In the genomic region with DNA sequence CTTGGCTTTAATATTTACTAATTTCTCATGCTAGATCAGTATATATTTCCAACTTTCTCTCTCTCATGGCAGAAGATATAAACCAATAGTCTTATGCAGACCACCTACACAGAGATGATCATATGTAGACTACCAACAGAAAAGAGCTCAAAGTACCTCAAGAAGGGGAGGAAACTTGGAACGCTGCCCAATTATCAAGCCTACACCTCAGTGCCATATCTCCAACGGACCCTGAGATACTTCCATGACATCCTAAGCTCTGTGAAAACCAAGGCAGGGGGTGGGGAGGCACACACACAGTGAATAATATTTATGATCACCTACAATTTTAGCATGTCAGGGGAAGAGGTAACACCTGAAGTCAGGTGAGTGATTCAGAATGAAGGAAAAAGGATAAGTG, we compare ENCODE assay signal across 1 cellular context.
TF ChIP-seq lines count a peak whose summit lies in the region.

No MANE protein-coding gene starts in this region.

TF ChIP-seq in GM23338, 12 proteins besides CTCF, POLR2A, EP300 and RAD21 (continued from another document):
- TF ChIP-seq, protein P1, sequence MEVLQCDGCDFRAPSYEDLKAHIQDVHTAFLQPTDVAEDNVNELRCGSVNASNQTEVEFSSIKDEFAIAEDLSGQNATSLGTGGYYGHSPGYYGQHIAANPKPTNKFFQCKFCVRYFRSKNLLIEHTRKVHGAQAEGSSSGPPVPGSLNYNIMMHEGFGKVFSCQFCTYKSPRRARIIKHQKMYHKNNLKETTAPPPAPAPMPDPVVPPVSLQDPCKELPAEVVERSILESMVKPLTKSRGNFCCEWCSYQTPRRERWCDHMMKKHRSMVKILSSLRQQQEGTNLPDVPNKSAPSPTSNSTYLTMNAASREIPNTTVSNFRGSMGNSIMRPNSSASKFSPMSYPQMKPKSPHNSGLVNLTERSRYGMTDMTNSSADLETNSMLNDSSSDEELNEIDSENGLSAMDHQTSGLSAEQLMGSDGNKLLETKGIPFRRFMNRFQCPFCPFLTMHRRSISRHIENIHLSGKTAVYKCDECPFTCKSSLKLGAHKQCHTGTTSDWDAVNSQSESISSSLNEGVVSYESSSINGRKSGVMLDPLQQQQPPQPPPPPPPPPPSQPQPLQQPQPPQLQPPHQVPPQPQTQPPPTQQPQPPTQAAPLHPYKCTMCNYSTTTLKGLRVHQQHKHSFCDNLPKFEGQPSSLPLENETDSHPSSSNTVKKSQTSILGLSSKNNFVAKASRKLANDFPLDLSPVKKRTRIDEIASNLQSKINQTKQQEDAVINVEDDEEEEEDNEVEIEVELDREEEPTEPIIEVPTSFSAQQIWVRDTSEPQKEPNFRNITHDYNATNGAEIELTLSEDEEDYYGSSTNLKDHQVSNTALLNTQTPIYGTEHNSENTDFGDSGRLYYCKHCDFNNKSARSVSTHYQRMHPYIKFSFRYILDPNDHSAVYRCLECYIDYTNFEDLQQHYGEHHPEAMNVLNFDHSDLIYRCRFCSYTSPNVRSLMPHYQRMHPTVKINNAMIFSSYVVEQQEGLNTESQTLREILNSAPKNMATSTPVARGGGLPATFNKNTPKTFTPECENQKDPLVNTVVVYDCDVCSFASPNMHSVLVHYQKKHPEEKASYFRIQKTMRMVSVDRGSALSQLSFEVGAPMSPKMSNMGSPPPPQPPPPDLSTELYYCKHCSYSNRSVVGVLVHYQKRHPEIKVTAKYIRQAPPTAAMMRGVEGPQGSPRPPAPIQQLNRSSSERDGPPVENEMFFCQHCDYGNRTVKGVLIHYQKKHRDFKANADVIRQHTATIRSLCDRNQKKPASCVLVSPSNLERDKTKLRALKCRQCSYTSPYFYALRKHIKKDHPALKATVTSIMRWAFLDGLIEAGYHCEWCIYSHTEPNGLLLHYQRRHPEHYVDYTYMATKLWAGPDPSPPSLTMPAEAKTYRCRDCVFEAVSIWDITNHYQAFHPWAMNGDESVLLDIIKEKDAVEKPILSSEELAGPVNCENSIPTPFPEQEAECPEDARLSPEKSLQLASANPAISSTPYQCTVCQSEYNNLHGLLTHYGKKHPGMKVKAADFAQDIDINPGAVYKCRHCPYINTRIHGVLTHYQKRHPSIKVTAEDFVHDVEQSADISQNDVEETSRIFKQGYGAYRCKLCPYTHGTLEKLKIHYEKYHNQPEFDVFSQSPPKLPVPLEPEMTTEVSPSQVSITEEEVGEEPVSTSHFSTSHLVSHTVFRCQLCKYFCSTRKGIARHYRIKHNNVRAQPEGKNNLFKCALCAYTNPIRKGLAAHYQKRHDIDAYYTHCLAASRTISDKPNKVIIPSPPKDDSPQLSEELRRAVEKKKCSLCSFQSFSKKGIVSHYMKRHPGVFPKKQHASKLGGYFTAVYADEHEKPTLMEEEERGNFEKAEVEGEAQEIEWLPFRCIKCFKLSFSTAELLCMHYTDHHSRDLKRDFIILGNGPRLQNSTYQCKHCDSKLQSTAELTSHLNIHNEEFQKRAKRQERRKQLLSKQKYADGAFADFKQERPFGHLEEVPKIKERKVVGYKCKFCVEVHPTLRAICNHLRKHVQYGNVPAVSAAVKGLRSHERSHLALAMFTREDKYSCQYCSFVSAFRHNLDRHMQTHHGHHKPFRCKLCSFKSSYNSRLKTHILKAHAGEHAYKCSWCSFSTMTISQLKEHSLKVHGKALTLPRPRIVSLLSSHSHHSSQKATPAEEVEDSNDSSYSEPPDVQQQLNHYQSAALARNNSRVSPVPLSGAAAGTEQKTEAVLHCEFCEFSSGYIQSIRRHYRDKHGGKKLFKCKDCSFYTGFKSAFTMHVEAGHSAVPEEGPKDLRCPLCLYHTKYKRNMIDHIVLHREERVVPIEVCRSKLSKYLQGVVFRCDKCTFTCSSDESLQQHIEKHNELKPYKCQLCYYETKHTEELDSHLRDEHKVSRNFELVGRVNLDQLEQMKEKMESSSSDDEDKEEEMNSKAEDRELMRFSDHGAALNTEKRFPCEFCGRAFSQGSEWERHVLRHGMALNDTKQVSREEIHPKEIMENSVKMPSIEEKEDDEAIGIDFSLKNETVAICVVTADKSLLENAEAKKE (CRISPR knock-in tag; IDR thresholded peaks at IDR 0.05) = no peak
- TF ChIP-seq JUNB (IDR thresholded peaks at IDR 0.05; ENCODE audit: unreplicated experiment) (no peak), POLR2AphosphoS5 (IDR thresholded peaks at IDR 0.05; ENCODE audit: low read depth) (no peak), EZH2 (IDR thresholded peaks at IDR 0.05; ENCODE audit: low read depth, unreplicated experiment) (no peak), STAT1 (IDR thresholded peaks at IDR 0.05; ENCODE audit: unreplicated experiment) (no peak), NANOG (IDR thresholded peaks at IDR 0.05; ENCODE audit: borderline replicate concordance) (no peak), ZNF331 (CRISPR knock-in tag; IDR thresholded peaks at IDR 0.05; ENCODE audit: low read depth) (no peak)
